In the genomic region with DNA sequence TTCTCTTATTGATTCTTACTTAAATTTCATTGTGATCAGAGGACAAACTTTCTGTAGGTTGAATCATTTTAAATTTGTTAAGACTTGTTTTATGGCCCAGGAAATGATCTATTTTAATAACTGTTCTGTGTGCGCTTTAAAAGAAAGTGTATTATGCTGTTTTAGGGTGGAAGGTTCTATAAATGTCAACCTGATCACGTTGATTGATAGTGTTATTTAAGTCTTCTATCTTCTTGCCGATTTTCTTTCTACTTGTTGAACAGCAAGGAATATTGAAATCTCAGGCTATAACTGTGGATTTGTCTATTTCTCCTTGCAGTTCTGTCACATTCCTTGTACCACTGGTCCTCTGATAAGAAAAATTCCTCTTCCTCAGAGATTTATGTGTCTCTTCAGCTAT, we compare ENCODE assay signal across 21 cellular contexts.
"Had no signal": no experiment of that assay in that cellular context is flagged by ENCODE, and none has a peak within 500 bp of the region (broad histone marks: within the 10 kb centered on the region; RNA-seq: fewer than 3 reads in every experiment).

No MANE protein-coding gene starts in this region.

- DNase-seq: cortex of kidney; effector memory CD8-positive, alpha-beta T cell; foreskin fibroblast; hypothalamus; immature natural killer cell; islet precursor cell; mesendoderm; midbrain; naive thymus-derived CD4-positive, alpha-beta T cell; right lobe of liver; small intestine; stimulated activated CD4-positive, alpha-beta T cell treated with anti-CD3 and anti-CD28 coated beads, Interleukin-15, amount 100 ng/mL, for 24 hours; stimulated activated CD4-positive, alpha-beta T cell treated with anti-CD3 and anti-CD28 coated beads, Interleukin-2, amount 100 ng/mL, for 48 hours; stimulated activated naive B cell treated with anti-CD40 and anti-IgM and Interleukin-4, amounts not matched to agents 10 μg/mL and 1 μg/mL and 100 μg/mL, for 72 hours; upper lobe of left lung had no signal

- H3K4me1 ChIP-seq: gastroesophageal sphincter, right lobe of liver, upper lobe of left lung had no signal

- H3K27ac ChIP-seq: gastroesophageal sphincter, neural progenitor cell, parathyroid adenoma, right lobe of liver, thoracic aorta, tibial nerve, upper lobe of left lung had no signal

- H3K4me3 ChIP-seq: gastroesophageal sphincter, neural progenitor cell, right lobe of liver, thoracic aorta, tibial nerve, upper lobe of left lung had no signal

- H3K27me3 ChIP-seq: gastroesophageal sphincter, neural progenitor cell, right lobe of liver, tibial nerve, upper lobe of left lung had no signal

- H3K36me3 ChIP-seq: gastroesophageal sphincter, neural progenitor cell, right lobe of liver, thoracic aorta, upper lobe of left lung had no signal

- H3K4me2 ChIP-seq: neural progenitor cell had no signal

- H2AFZ ChIP-seq: neural progenitor cell, parathyroid adenoma had no signal

- ATAC-seq: effector memory CD8-positive, alpha-beta T cell; gastroesophageal sphincter; left lobe of liver; naive thymus-derived CD4-positive, alpha-beta T cell; right lobe of liver; stimulated activated naive B cell treated with anti-CD40 and anti-IgM and Interleukin-4, amounts not matched to agents 10 μg/mL and 1 μg/mL and 100 μg/mL, for 72 hours had no signal

- H3K9me3 ChIP-seq: gastroesophageal sphincter, right lobe of liver, thoracic aorta, tibial nerve, upper lobe of left lung had no signal

- H3K9ac ChIP-seq: neural progenitor cell, parathyroid adenoma had no signal
